8 cellular contexts compared by ENCODE assay signal in genomic region chr19:17579523-17580244, GRCh38. TPM values are rescaled to one million over a fixed set of nuclear protein-coding genes. Genes with fewer than 3 reads are reported as not detected.
DNase-seq lines count a peak whose midpoint lies in the region; ATAC-seq and TF ChIP-seq lines count a peak whose summit lies in the region.

No MANE protein-coding gene starts in this region.

- no peak overlapping the region for H4K91ac ChIP-seq in neuronal stem cell (ENCODE audit: low read depth, low read length, poor library complexity)

- peak overlapping the region; percentile 82 for H3K23ac ChIP-seq in neuronal stem cell (ENCODE audit: low read depth, low read length, poor library complexity)

- peaks cover 2% of the 10 kb centered on the region for H3K79me1 ChIP-seq in neuronal stem cell (ENCODE audit: low read depth, low read length)

- peak overlapping the region; percentile 45 for H3K4ac ChIP-seq in neuronal stem cell (ENCODE audit: low read length)

- no peak overlapping the region for H4K8ac ChIP-seq in neuronal stem cell (ENCODE audit: low read depth, low read length)

- peak overlapping the region in 1 of 2 donors; percentile 10 for H3K4me3 ChIP-seq in neuronal stem cell (ENCODE audit: low read length in 2 of 2)
- no peak overlapping the region for H3K4me3 ChIP-seq in coronary artery

- peak overlapping the region; percentile 79 for H2BK5ac ChIP-seq in neuronal stem cell (ENCODE audit: low read length)

- H3K9ac ChIP-seq in neuronal stem cell (ENCODE audit: low read depth, low read length, poor library complexity) = no peak overlapping the region

- peaks cover 0 to 5% of the 10 kb centered on the region in 2 donors for H3K9me3 ChIP-seq in neuronal stem cell (replicated peaks in 1 of 2; ENCODE audit: control insufficient read depth in 2 of 2, insufficient read depth in 1 of 2, low read depth in 1 of 2, low read length in 2 of 2)

- H2AK5ac ChIP-seq in neuronal stem cell (ENCODE audit: low read depth, low read length) = peak overlapping the region; percentile 78

- TF ChIP-seq CTCF in coronary artery (IDR thresholded peaks at IDR 0.05) = no peak

- H2BK15ac ChIP-seq in neuronal stem cell (ENCODE audit: low read length) = peak overlapping the region; percentile 87

- peaks cover 35 to 65% of the 10 kb centered on the region in 2 donors for H3K36me3 ChIP-seq in neuronal stem cell (replicated peaks in 1 of 2; ENCODE audit: control insufficient read depth in 2 of 2, insufficient read depth in 2 of 2, low read length in 2 of 2)

- H2AFZ ChIP-seq in neuronal stem cell (ENCODE audit: low read length) = no peak overlapping the region

- H3K27me3 ChIP-seq in neuronal stem cell (ENCODE audit: control insufficient read depth in 3 of 3, insufficient read depth in 3 of 3, low read depth in 1 of 3, low read length in 3 of 3) = no peaks in the 10 kb centered on the region

- DNase-seq in G401 (ENCODE audit: low spot score) = peak; percentile 48
- peak; percentile 37 for DNase-seq in HT1080 (ENCODE audit: low read depth)
- DNase-seq in SW 1271 (lab: John Stamatoyannopoulos, UW) = peak; percentile 53 to 75
- DNase-seq in fibroblast of gingiva (ENCODE audit: low read depth) = peak; percentile 38
- DNase-seq in neuronal stem cell (ENCODE audit: low spot score) = peak; percentile 45
- DNase-seq in coronary artery (ENCODE audit: low spot score) = no peak
- DNase-seq in NCI-H1694 (lab: John Stamatoyannopoulos, UW) = no peak

- in situ Hi-C loops in G401 (cut with HindIII; ENCODE audit: low sequenced_read_pairs) = no loop called here

- peaks cover 0 to 7% of the 10 kb centered on the region in 2 donors for H3K4me1 ChIP-seq in neuronal stem cell (ENCODE audit: control insufficient read depth in 2 of 2, insufficient read depth in 1 of 2, low read depth in 1 of 2, low read length in 2 of 2)

- no CpG with 5 or more reads among the region's 20 CpGs for WGBS in neuronal stem cell (ENCODE audit: extremely low coverage in 2 of 2, insufficient read length in 2 of 2, insufficient replicate concordance in 1 of 2), 2 donors

- H2BK120ac ChIP-seq in neuronal stem cell (ENCODE audit: low read depth, low read length) = no peak overlapping the region

- H2BK12ac ChIP-seq in neuronal stem cell (ENCODE audit: low read length) = no peak overlapping the region

- no peak overlapping the region for H3K27ac ChIP-seq in neuronal stem cell (replicated peaks; ENCODE audit: low read length)
- peak overlapping the region in 1 of 2 donors; percentile 2 for H3K27ac ChIP-seq in coronary artery

- no peak for ATAC-seq in HG03159 (IDR thresholded peaks at IDR 0.05; ENCODE audit: unreplicated experiment)

- H3K4me2 ChIP-seq in neuronal stem cell (ENCODE audit: insufficient read depth, low read length, poor library complexity, severe bottlenecking) = no peak overlapping the region

- H3K14ac ChIP-seq in neuronal stem cell (ENCODE audit: low read length) = no peak overlapping the region

- peak overlapping the region; percentile 68 for H3K18ac ChIP-seq in neuronal stem cell (ENCODE audit: low read length)

RNA-seq across cellular contexts. Expression of gene COLGALT1, which starts 24.2 kb away (rescaled TPM):
- 73.2 and 75.4 TPM in 2 replicates for total RNA-seq in G401 (2014; rRNA removed; shearing (Covaris generic))
- 66.6 and 91.8 TPM in 2 replicates for total RNA-seq in HT1080 (2014; rRNA removed; shearing (Covaris generic))
- 124 and 125 TPM in 2 replicates for polyA plus RNA-seq in HT1080 (2015; cell fraction: cytosol; rRNA removed)
- polyA plus RNA-seq in HT1080 (2015; cell fraction: nucleus; rRNA removed) = 121 and 122 TPM in 2 replicates
- polyA plus RNA-seq in neuronal stem cell (2013, experiment 1 of 2) = 51.5 TPM
- polyA plus RNA-seq in neuronal stem cell (2013, experiment 2 of 2) = 51.9 TPM

Comparison
In these comparisons a context has a peak if more than half of its experiments do, and no peak if none do; other contexts are left out.
1. DNase-seq: peak in G401 (single experiment), HT1080 (single experiment), SW 1271 (2 of 2), fibroblast of gingiva (single experiment) and neuronal stem cell (single experiment); none in coronary artery (single experiment) and NCI-H1694 (single experiment).